ENCODE assay signal across 25 cellular contexts in genomic region chr4:120858776-120859175, GRCh38.
A peak's percentile ranks its signal among the peaks of the same experiment; 100 is the strongest.
DNase-seq lines count a peak whose midpoint lies in the region; ATAC-seq, FAIRE-seq and TF ChIP-seq lines count a peak whose summit lies in the region.
"Had no signal": no experiment of that assay in that cellular context is flagged by ENCODE, and none has a peak within 500 bp of the region (broad histone marks: within the 10 kb centered on the region; RNA-seq: fewer than 3 reads in every experiment).

No MANE protein-coding gene starts in this region.

- peaks cover 2% of the 10 kb centered on the region; the same call in 1 of the 2 replicates for H3K4me1 ChIP-seq in IMR-90 (ENCODE audit: control insufficient read depth, insufficient read depth, low read length)
- peaks cover 9% of the 10 kb centered on the region for H3K4me1 ChIP-seq in adipocyte (ENCODE audit: control insufficient read depth, insufficient read depth, low read length)
- H3K4me1 ChIP-seq: adrenal gland, colonic mucosa, prostate gland had no signal

- in situ Hi-C loops in IMR-90 (cut with MboI; ENCODE audit: low sequenced_read_pairs) (no loop called here), KBM-7 (cut with MboI; ENCODE audit: low pct_unique_long_range_greater_than_20kb, low sequenced_read_pairs) (no loop called here)

- H2BK120ac ChIP-seq in IMR-90 (ENCODE audit: low read depth, low read length), result no peak overlapping the region

- peaks cover 0 to 3% of the 10 kb centered on the region in 2 experiments; a peak in 1 of 4 replicates for H3K79me1 ChIP-seq in IMR-90 (ENCODE audit: low read depth in 1 of 2, low read length in 2 of 2)

- H3K4me3 ChIP-seq in IMR-90 (ENCODE audit: insufficient read depth, low read depth, low read length) (no peak overlapping the region), adipocyte (ENCODE audit: low read length) (no peak overlapping the region)
- H3K4me3 ChIP-seq: adrenal gland, colonic mucosa, prostate gland, sigmoid colon, upper lobe of left lung had no signal

- no peak for TF ChIP-seq CTCF in IMR-90 (conservative IDR thresholded peaks at IDR 0.05; ENCODE audit: low read depth, low read length)
- TF ChIP-seq CTCF in D721Med (IDR thresholded peaks at IDR 0.05; ENCODE audit: insufficient read depth, missing control alignments), result no peak

- H2AK5ac ChIP-seq in IMR-90 (ENCODE audit: low read depth, low read length), result no peak overlapping the region

- no peak overlapping the region for H2BK5ac ChIP-seq in IMR-90 (ENCODE audit: low read depth, low read length, poor library complexity, severe bottlenecking)

- H4K8ac ChIP-seq in IMR-90 (ENCODE audit: low read depth in 2 of 2, low read length in 2 of 2), result no peak overlapping the region

- no peak overlapping the region for H2BK20ac ChIP-seq in IMR-90 (ENCODE audit: low read depth, low read length)

- H3K27me3 ChIP-seq in IMR-90 (ENCODE audit: control insufficient read depth, insufficient read depth, low read length) (no peaks in the 10 kb centered on the region), adipocyte (replicated peaks; ENCODE audit: control insufficient read depth, insufficient read depth, low read length) (no peaks in the 10 kb centered on the region)
- H3K27me3 ChIP-seq: adrenal gland, colonic mucosa, neutrophil, sigmoid colon, upper lobe of left lung had no signal

- TF ChIP-seq RAD21 in IMR-90 (IDR thresholded peaks at IDR 0.05; ENCODE audit: low read length), result no peak

- H3K36me3 ChIP-seq in IMR-90 (ENCODE audit: control insufficient read depth, insufficient read depth, low read length), result no peaks in the 10 kb centered on the region
- no peaks in the 10 kb centered on the region for H3K36me3 ChIP-seq in adipocyte (ENCODE audit: control insufficient read depth, insufficient read depth, low read length, severe bottlenecking)
- H3K36me3 ChIP-seq: adrenal gland, colonic mucosa, neutrophil, prostate gland, sigmoid colon, upper lobe of left lung had no signal

- H3K14ac ChIP-seq in IMR-90 (replicated peaks; ENCODE audit: low read depth, low read length), result no peak overlapping the region

- H3K9ac ChIP-seq in IMR-90 (ENCODE audit: low read depth, low read length) (no peak overlapping the region), adipocyte (ENCODE audit: low read length) (no peak overlapping the region)

- H2AK9ac ChIP-seq in IMR-90 (replicated peaks; ENCODE audit: low read depth, low read length, poor library complexity), result no peak overlapping the region

- no peak overlapping the region for H3K4me2 ChIP-seq in IMR-90 (ENCODE audit: low read depth, low read length)

- POLR2A ChIA-PET in IMR-90 (lab: Charles Lee; ENCODE audit: unreplicated experiment), result no interaction called here

- H3K4ac ChIP-seq in IMR-90 (ENCODE audit: low read depth, low read length), result no peak overlapping the region

- no peak overlapping the region for H3K56ac ChIP-seq in IMR-90 (ENCODE audit: extremely low read depth, insufficient read depth, low read length)

- no TSS peak for BruUV-seq in IMR-90 (replicated peaks; lab: Mats Ljungman, UMichigan)

- WGBS in IMR-90 (ENCODE audit: extremely low coverage in 2 of 2, insufficient read length in 1 of 2), 2 experiments, result no CpG with 5 or more reads among the region's 3 CpGs

- H4K5ac ChIP-seq in IMR-90 (ENCODE audit: low read depth, low read length), result no peak overlapping the region

- no peak overlapping the region for H3K18ac ChIP-seq in IMR-90 (ENCODE audit: low read depth, low read length)

- H2AFZ ChIP-seq in IMR-90 (replicated peaks; ENCODE audit: low read length, poor library complexity), result no peak overlapping the region

- ATAC-seq in IMR-90 (ENCODE audit: low read depth) (peak; percentile 21), left colon (no peak)

- H3K9me1 ChIP-seq in IMR-90 (ENCODE audit: insufficient read depth, low read length), result no peaks in the 10 kb centered on the region

- no peak overlapping the region for H3K23ac ChIP-seq in IMR-90 (ENCODE audit: low read depth, low read length)

- no peak for FAIRE-seq in D721Med (lab: Jason Lieb, UNC)
- FAIRE-seq: GM18507, HTR-8/SVneo had no signal

- H3K9me3 ChIP-seq in IMR-90 (ENCODE audit: control insufficient read depth, insufficient read depth, low read length) (no peaks in the 10 kb centered on the region), adipocyte (ENCODE audit: control insufficient read depth, low read length) (no peaks in the 10 kb centered on the region)
- H3K9me3 ChIP-seq: adrenal gland, colonic mucosa, neutrophil, prostate gland, sigmoid colon, upper lobe of left lung had no signal

- CTCF ChIA-PET in IMR-90 (lab: Yijun Ruan, JAX), result interaction anchor here (0.6 kb wide), 1 partner anchor 128 kb away, joined by 6 read pairs; no protein-coding TSS in a partner anchor

- no peaks in the 10 kb centered on the region for H4K20me1 ChIP-seq in IMR-90 (ENCODE audit: insufficient read depth, low read length)

- H4K91ac ChIP-seq in IMR-90 (ENCODE audit: insufficient read depth, low read depth, low read length), result no peak overlapping the region

- intact Hi-C loops in IMR-90 (cut with micrococcal nuclease) (no loop called here), left colon (cut with DNase I, micrococcal nuclease) (no loop called here)

- TF ChIP-seq POLR2A in IMR-90 (IDR thresholded peaks at IDR 0.05; ENCODE audit: low read depth, low read length), result no peak

- peak; percentile 45 for DNase-seq in ELR (ENCODE audit: low read depth)
- DNase-seq in IMR-90, result peak; percentile 59
- DNase-seq in adipocyte (ENCODE audit: low read depth), result peak; percentile 37
- DNase-seq in kidney tubule cell (ENCODE audit: low spot score), result peak; percentile 20
- DNase-seq in D721Med (ENCODE audit: insufficient read length, low spot score), result no peak
- DNase-seq in Ammon's horn (ENCODE audit: low spot score), result no peak
- DNase-seq in left colon, result no peak
- DNase-seq in KBM-7, result no peak
- DNase-seq: activated CD8-positive, alpha-beta memory T cell treated with anti-CD3 and anti-CD28 coated beads, Interleukin-2, amount 50 U/mL, for 4 hours; adrenal gland; AML-193; CD8-positive, alpha-beta memory T cell; colonic mucosa; endodermal cell; GF-D8; kidney glomerular epithelial cell; NCI-H1092; NCI-H187; NCI-H748 treated with DMSO at 0.1 percent for 48 hours; sigmoid colon had no signal

- dilution Hi-C loops in IMR-90 (cut with HindIII; ENCODE audit: low sequenced_read_pairs, unreplicated experiment), result no loop called here

- no peak overlapping the region for H2BK15ac ChIP-seq in IMR-90 (ENCODE audit: low read depth, low read length)

- no peak overlapping the region for H3K27ac ChIP-seq in IMR-90 (ENCODE audit: insufficient read depth, low read length)
- H3K27ac ChIP-seq: adrenal gland, colonic mucosa, neutrophil, prostate gland, sigmoid colon, upper lobe of left lung had no signal

TF ChIP-seq in IMR-90, 13 proteins besides CTCF, POLR2A, EP300 and RAD21:
- TF ChIP-seq ELK1 (IDR thresholded peaks at IDR 0.05; ENCODE audit: borderline replicate concordance, low read depth, low read length), result no peak
- TF ChIP-seq CEBPB (IDR thresholded peaks at IDR 0.05; ENCODE audit: low read depth, low read length), result 0 out of 2 replicates have a peak, but pooled peaks have one; percentile 11

Comparison
In these comparisons a context has a peak if more than half of its experiments do, and no peak if none do; other contexts are left out.
1. DNase-seq: peak in ELR (single experiment), IMR-90 (single experiment), adipocyte (single experiment) and kidney tubule cell (single experiment); none in D721Med (single experiment), Ammon's horn (single experiment), left colon (0 of 2) and KBM-7 (single experiment).